14 cellular contexts compared by ENCODE assay signal in the genomic region with DNA sequence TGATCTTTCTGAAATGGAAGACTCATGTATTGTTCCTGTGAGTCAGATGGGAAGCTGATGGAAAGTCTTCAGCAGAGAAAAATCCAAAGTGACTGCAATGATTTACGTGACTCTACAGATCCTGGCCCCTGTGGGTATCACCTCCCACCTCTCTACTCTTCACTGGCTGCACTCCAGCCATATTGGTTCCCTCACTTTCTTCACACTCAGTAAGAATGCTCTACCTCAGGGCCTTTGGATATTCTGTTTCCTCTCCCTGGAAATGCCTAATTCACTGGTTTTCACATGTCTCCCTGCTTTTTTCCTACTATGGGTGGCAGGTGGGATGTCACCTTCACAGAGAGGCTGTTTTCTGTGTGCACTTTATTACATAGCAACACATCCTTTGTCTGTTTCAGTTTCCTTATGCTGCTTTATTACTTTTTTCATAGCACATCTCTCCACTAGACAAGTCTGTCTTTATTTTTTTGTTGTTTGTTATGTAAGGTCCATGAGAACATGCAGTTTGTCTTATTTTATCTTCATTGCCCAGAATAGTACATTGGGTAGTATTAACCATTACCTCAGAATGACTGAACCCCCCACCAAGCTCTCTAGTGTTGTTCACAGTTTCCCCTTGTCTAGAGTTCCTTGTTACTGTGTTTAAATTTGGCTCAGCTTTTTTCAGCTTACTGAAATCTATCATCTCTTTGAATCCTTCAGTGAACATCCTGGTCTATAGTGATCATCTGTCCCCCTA. TPM values are rescaled to one million over a fixed set of nuclear protein-coding genes. Genes with fewer than 3 reads are reported as not detected.
A peak's percentile ranks its signal among the peaks of the same experiment; 100 is the strongest.
DNase-seq lines count a peak whose midpoint lies in the region; ATAC-seq lines count a peak whose summit lies in the region.
"Had no signal": no experiment of that assay in that cellular context is flagged by ENCODE, and none has a peak within 500 bp of the region (broad histone marks: within the 10 kb centered on the region; RNA-seq: fewer than 3 reads in every experiment).

No MANE protein-coding gene starts in this region.

- no peaks in the 10 kb centered on the region for H4K20me1 ChIP-seq in BLaER1

- no peak overlapping the region for H2BK12ac ChIP-seq in trophoblast cell (ENCODE audit: low read length)

- H3K4ac ChIP-seq in trophoblast cell (ENCODE audit: low read depth, low read length): no peak overlapping the region

- no peak overlapping the region for H4K8ac ChIP-seq in trophoblast cell (ENCODE audit: low read depth, low read length)

- H3K27ac ChIP-seq in BLaER1: no peak overlapping the region
- no peak overlapping the region for H3K27ac ChIP-seq in trophoblast cell (ENCODE audit: low read depth, low read length)

- no peak for DNase-seq in trophoblast cell
- no peak for DNase-seq in effector CD8-positive, alpha-beta T cell (lab: John Stamatoyannopoulos, UW)
- no peak for DNase-seq in SIG-M5 treated with dmso at 0.1 percent for 504 hours (lab: John Stamatoyannopoulos, UW; ENCODE audit: unreplicated experiment)
- no peak for DNase-seq in middle frontal gyrus (ENCODE audit: extremely low spot score, low spot score)
- DNase-seq: ACHN; activated T-cell treated with anti-CD3 and anti-CD28 coated beads, Interleukin-2, amount 50 U/mL, for 48 hours; aorta; NCI-H1092; NCI-H2227 treated with DMSO at 0.1 percent for 48 hours had no signal

- no peak overlapping the region for H2AK5ac ChIP-seq in trophoblast cell (ENCODE audit: low read length)

- H3K4me1 ChIP-seq in BLaER1: peaks cover 28% of the 10 kb centered on the region
- H3K4me1 ChIP-seq in trophoblast cell (ENCODE audit: control insufficient read depth in 1 of 2, insufficient read depth in 2 of 2, low read length in 2 of 2): no peaks in the 10 kb centered on the region

- no peaks in the 10 kb centered on the region for H3K36me3 ChIP-seq in BLaER1
- H3K36me3 ChIP-seq in trophoblast cell (ENCODE audit: control insufficient read depth in 1 of 2, insufficient read depth in 2 of 2, low read length in 2 of 2): no peaks in the 10 kb centered on the region

- no peaks in the 10 kb centered on the region for H3K79me1 ChIP-seq in trophoblast cell (ENCODE audit: low read length)

- no CpG with 5 or more reads among the region's 1 CpG for WGBS in trophoblast cell (ENCODE audit: extremely low coverage, insufficient coverage, insufficient read length)

- H3K4me2 ChIP-seq in BLaER1: peak overlapping the region; percentile 67
- no peak overlapping the region for H3K4me2 ChIP-seq in trophoblast cell (ENCODE audit: low read length)

- peak; percentile 35 for ATAC-seq in GM18909 (IDR thresholded peaks at IDR 0.05; ENCODE audit: poor library complexity, unreplicated experiment)
- peak; percentile 47 for ATAC-seq in GM21717 (IDR thresholded peaks at IDR 0.05; ENCODE audit: unreplicated experiment)
- peak; percentile 50 for ATAC-seq in HG03159 (IDR thresholded peaks at IDR 0.05; ENCODE audit: unreplicated experiment)
- ATAC-seq: HCT116 had no signal

- no peaks in the 10 kb centered on the region for H3K79me2 ChIP-seq in trophoblast cell (ENCODE audit: control insufficient read depth, insufficient read depth, low read length, poor library complexity)

- H3K9ac ChIP-seq in BLaER1 (no peak overlapping the region), trophoblast cell (ENCODE audit: low read length) (no peak overlapping the region)

- H3K9me3 ChIP-seq in BLaER1 (no peaks in the 10 kb centered on the region), trophoblast cell (ENCODE audit: insufficient read depth, low read depth, low read length) (no peaks in the 10 kb centered on the region)

- no peak overlapping the region for H2BK5ac ChIP-seq in trophoblast cell (ENCODE audit: low read depth, low read length, poor library complexity)

- H3K4me3 ChIP-seq in BLaER1 (no peak overlapping the region), trophoblast cell (ENCODE audit: low read depth, low read length) (no peak overlapping the region)

- H4K91ac ChIP-seq in trophoblast cell (ENCODE audit: low read depth, low read length): no peak overlapping the region

- no peak overlapping the region for H4K12ac ChIP-seq in trophoblast cell (ENCODE audit: low read depth, low read length)

- H3K14ac ChIP-seq in trophoblast cell (ENCODE audit: low read length): no peak overlapping the region

- no peak overlapping the region for H3K23ac ChIP-seq in trophoblast cell (ENCODE audit: low read length)

- H2BK120ac ChIP-seq in trophoblast cell (ENCODE audit: insufficient read depth, low read length, poor library complexity): no peak overlapping the region

- H3K18ac ChIP-seq in trophoblast cell (ENCODE audit: low read length): no peak overlapping the region

- no peak overlapping the region for H2AFZ ChIP-seq in trophoblast cell (ENCODE audit: insufficient read depth, low read length, poor library complexity)

- H3K27me3 ChIP-seq in BLaER1 (no peaks in the 10 kb centered on the region), trophoblast cell (ENCODE audit: insufficient read depth, low read length) (no peaks in the 10 kb centered on the region)

RNA-seq across cellular contexts. Expression of gene CLNK, which starts 57.6 kb away (rescaled TPM):
- polyA plus RNA-seq in trophoblast cell (2013): 0.03 TPM in 2 replicates
- polyA plus RNA-seq: aorta had no signal
